ENCODE assay signal across 4 cellular contexts in the genomic region with DNA sequence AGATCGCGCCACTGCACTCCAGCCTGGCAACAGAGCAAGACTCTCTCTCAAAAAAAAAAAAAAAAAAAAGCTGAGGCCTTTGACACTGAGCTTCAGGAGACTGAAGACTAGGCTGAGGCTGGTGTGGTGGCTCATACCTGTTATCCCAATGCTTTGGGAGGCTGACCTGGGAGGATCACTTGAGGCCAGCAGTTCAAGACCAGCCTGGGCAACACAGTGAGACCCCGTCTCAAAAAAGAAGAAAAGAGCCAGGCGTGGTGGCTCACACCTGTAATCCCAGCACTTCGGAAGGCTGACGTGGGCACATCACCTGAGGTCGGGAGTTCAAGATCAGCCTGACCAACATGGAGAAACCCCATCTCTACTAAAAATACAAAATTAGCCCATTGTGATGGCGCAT. TPM values are rescaled to one million over a fixed set of nuclear protein-coding genes. Genes with fewer than 3 reads are reported as not detected.
"Had no signal": no experiment of that assay in that cellular context is flagged by ENCODE, and none has a peak within 500 bp of the region (broad histone marks: within the 10 kb centered on the region; RNA-seq: fewer than 3 reads in every experiment).

No MANE protein-coding gene starts in this region.

RNA-seq across cellular contexts. Expression of a gene that starts 16.7 kb away (rescaled TPM):
- total RNA-seq: LHCN-M2, RPMI7951, SJCRH30, SK-MEL-5 had no signal
